ENCODE assay signal across 2 cellular contexts in genomic region chr2:38099096-38099997, GRCh38.
TF ChIP-seq lines count a peak whose summit lies in the region.

No MANE protein-coding gene starts in this region.

TF ChIP-seq in liver, 16 proteins besides CTCF, POLR2A, EP300 and RAD21 (continued from another document):
- TF ChIP-seq ATF3 (IDR thresholded peaks at IDR 0.05): no peak
- no peak for TF ChIP-seq FOXA2 (IDR thresholded peaks at IDR 0.05)
- TF ChIP-seq ZBTB33 (IDR thresholded peaks at IDR 0.05): no peak
- TF ChIP-seq EGR1 (IDR thresholded peaks at IDR 0.05; ENCODE audit: low read depth in 2 of 2): no peak
- TF ChIP-seq GABPA (IDR thresholded peaks at IDR 0.05 in 1 of 2, conservative IDR thresholded peaks at IDR 0.05 in 1 of 2): no peak
- TF ChIP-seq JUND (IDR thresholded peaks at IDR 0.05): no peak
- no peak for TF ChIP-seq MAX (IDR thresholded peaks at IDR 0.05)
- TF ChIP-seq NR2F2 (IDR thresholded peaks at IDR 0.05): no peak
- TF ChIP-seq RXRA (IDR thresholded peaks at IDR 0.05): no peak
- no peak for TF ChIP-seq SP1 (IDR thresholded peaks at IDR 0.05)
- TF ChIP-seq HNF4A (conservative IDR thresholded peaks at IDR 0.05): no peak
- TF ChIP-seq FOXA1 (IDR thresholded peaks at IDR 0.05): no peak
- TF ChIP-seq YY1 (IDR thresholded peaks at IDR 0.05): no peak
- no peak for TF ChIP-seq TAF1 (conservative IDR thresholded peaks at IDR 0.05)
- TF ChIP-seq REST (IDR thresholded peaks at IDR 0.05): no peak

TF ChIP-seq in HepG2, 621 proteins besides CTCF, POLR2A, EP300 and RAD21:
- TF ChIP-seq DRAP1 (CRISPR knock-in tag; IDR thresholded peaks at IDR 0.05) (no peak), KLF12 (CRISPR knock-in tag; IDR thresholded peaks at IDR 0.05; ENCODE audit: borderline replicate concordance) (no peak), ZFP36L2 (CRISPR knock-in tag; IDR thresholded peaks at IDR 0.05) (no peak)
